Comparison of ENCODE assay signal across 35 cellular contexts in genomic region chr15:86403221-86403620, GRCh38.
"Had no signal": no experiment of that assay in that cellular context is flagged by ENCODE, and none has a peak within 500 bp of the region (broad histone marks: within the 10 kb centered on the region; RNA-seq: fewer than 3 reads in every experiment).

No MANE protein-coding gene starts in this region.

- H3K27me3 ChIP-seq: MG63 had no signal

- DNase-seq: Karpas-422, Kasumi-1, KG1, MG63, MM.1S, MV-4-11, NCI-H1048, NCI-H1092, NCI-H1092 treated with DMSO at 0.1 percent for 48 hours, NCI-H1105, NCI-H1105 treated with DMSO at 0.1 percent for 48 hours, NCI-H1417, NCI-H1417 treated with DMSO at 0.1 percent for 48 hours, NCI-H1436, NCI-H1436 treated with DMSO at 0.1 percent for 48 hours, NCI-H146, NCI-H1694, NCI-H1694 treated with DMSO at 0.1 percent for 48 hours, NCI-H187, NCI-H187 treated with DMSO at 0.1 percent for 48 hours, NCI-H1930, NCI-H2029, NCI-H2029 treated with DMSO at 0.1 percent for 48 hours, NCI-H2081, NCI-H2081 treated with DMSO at 0.1 percent for 48 hours, NCI-H2107, NCI-H2171, NCI-H2171 treated with DMSO at 0.1 percent for 48 hours, NCI-H2227 treated with DMSO at 0.1 percent for 48 hours, NCI-H226, NCI-H345, NCI-H446, NCI-H446 treated with DMSO at 0.1 percent for 48 hours, NCI-H510A had no signal

- H3K9me3 ChIP-seq: MG63 had no signal

- H3K4me3 ChIP-seq: MG63 had no signal

- H3K36me3 ChIP-seq: MG63 had no signal

- H3K9ac ChIP-seq: KMS-11 had no signal

- H3K27ac ChIP-seq: KMS-11 had no signal
